8 cellular contexts compared by ENCODE assay signal in genomic region chr1:111619635-111620411, GRCh38. TPM values are rescaled to one million over a fixed set of nuclear protein-coding genes. Genes with fewer than 3 reads are reported as not detected.
DNase-seq lines count a peak whose midpoint lies in the region; ATAC-seq and TF ChIP-seq lines count a peak whose summit lies in the region.

RAP1A (plus strand) TSS chr1:111619789; CDS start chr1:111691361, 71,572 bp downstream.

- peak within 1 kb of the TSS; percentile 76 for H3K4me3 Mint-ChIP-seq in WTC11

- H3K79me2 ChIP-seq in mammary epithelial cell (ENCODE audit: insufficient read depth, low read length) = peaks cover 48% of the 10 kb centered on the region

- WGBS in mammary epithelial cell (ENCODE audit: low coverage, missing lambda C conversion rate) = 4% methylated on average over 11 of the region's 77 CpGs

- no TSS peak for BruUV-seq in mammary epithelial cell (replicated peaks; lab: Mats Ljungman, UMichigan)

- intact Hi-C loops in mammary epithelial cell (cut with micrococcal nuclease) = loop anchor here (1.0 to 2.0 kb wide), 3 partner anchors 27 to 112 kb away; no protein-coding TSS in a partner anchor

- H3K4me1 Mint-ChIP-seq in WTC11 = peaks cover 25% of the 10 kb centered on the region

- no peaks in the 10 kb centered on the region for H3K9me3 ChIP-seq in mammary epithelial cell (replicated peaks; ENCODE audit: insufficient read depth, low read length)
- no peaks in the 10 kb centered on the region for H3K9me3 ChIP-seq in iPS-20b (ENCODE audit: insufficient read depth, low read depth, low read length)
- no peaks in the 10 kb centered on the region for H3K9me3 ChIP-seq in skeletal muscle tissue (ENCODE audit: control insufficient read depth in 3 of 3, low read length in 3 of 3)

- in situ Hi-C loops in mammary epithelial cell (cut with MboI; ENCODE audit: low sequenced_read_pairs in 2 of 2) = no loop called here

- H3K27ac ChIP-seq in 22Rv1 = peak within 1 kb of the TSS; percentile 69
- H3K27ac ChIP-seq in mammary epithelial cell (ENCODE audit: insufficient read depth, low read depth, low read length) = peak within 1 kb of the TSS; percentile 42
- H3K27ac ChIP-seq in iPS-20b (ENCODE audit: low read length) = no peak within 1 kb of the TSS
- peak within 1 kb of the TSS; percentile 91 for H3K27ac ChIP-seq in skeletal muscle tissue (ENCODE audit: low read depth, low read length)

- CTCF ChIA-PET in WTC11 (lab: Charles Lee) = interaction anchor here (0.6 to 3.9 kb wide), 8 partner anchors 49 to 138 kb away, joined by 3 to 42 read pairs (median 3); no protein-coding TSS in a partner anchor
- CTCF ChIA-PET in mammary epithelial cell (lab: Charles Lee; ENCODE audit: low non-redundant PET) = interaction anchor here (0.6 kb wide), 2 partner anchors 112 kb away, joined by 3 to 8 read pairs; no protein-coding TSS in a partner anchor

- H3K36me3 ChIP-seq in mammary epithelial cell (ENCODE audit: insufficient read depth, low read length) (no peaks in the 10 kb centered on the region), iPS-20b (ENCODE audit: insufficient read depth, low read depth, low read length) (no peaks in the 10 kb centered on the region), skeletal muscle tissue (ENCODE audit: control insufficient read depth in 3 of 3, insufficient read depth in 3 of 3, low read length in 3 of 3) (no peaks in the 10 kb centered on the region)

- H3K27ac Mint-ChIP-seq in WTC11 = peak within 1 kb of the TSS; percentile 38; the same call in 1 of the 2 replicates

- TF ChIP-seq CTCF in 22Rv1 (IDR thresholded peaks at IDR 0.05) (no peak), WTC11 (IDR thresholded peaks at IDR 0.05) (no peak), mammary epithelial cell (conservative IDR thresholded peaks at IDR 0.05 in 1 of 2, IDR thresholded peaks at IDR 0.05 in 1 of 2; ENCODE audit: extremely low read depth in 1 of 2, insufficient read depth in 1 of 2, low read depth in 1 of 2, low read length in 2 of 2) (no peak)

- peak within 1 kb of the TSS; percentile 98 for H2AFZ ChIP-seq in mammary epithelial cell (ENCODE audit: low read depth, low read length)

- H3K4me2 ChIP-seq in mammary epithelial cell (ENCODE audit: insufficient read depth, low read depth, low read length) = peak within 1 kb of the TSS; percentile 85

- H3K9me3 Mint-ChIP-seq in WTC11 = no peaks in the 10 kb centered on the region

- POLR2A ChIA-PET in WTC11 (lab: Charles Lee) = interaction anchor here (0.9 to 1.6 kb wide), 4 partner anchors 17 to 171 kb away, joined by 3 to 6 read pairs (median 5); partner anchors contain the start of genes ATP5PB and WDR77

- dilution Hi-C loops in mammary epithelial cell (cut with HindIII; ENCODE audit: low sequenced_read_pairs) = no loop called here

- H3K4me1 ChIP-seq in mammary epithelial cell (ENCODE audit: insufficient read depth, low read length) (peaks cover 6% of the 10 kb centered on the region), iPS-20b (ENCODE audit: insufficient read depth, low read length) (peaks cover 4% of the 10 kb centered on the region; the same call in 1 of the 2 replicates), skeletal muscle tissue (ENCODE audit: control insufficient read depth in 3 of 3, insufficient read depth in 3 of 3, low read length in 3 of 3) (peaks cover 11 to 31% (median 24%) of the 10 kb centered on the region in 3 donors)

- H3K27me3 Mint-ChIP-seq in WTC11 (ENCODE audit: low read depth) = no peaks in the 10 kb centered on the region; the same call in 1 of the 2 replicates

- ATAC-seq in GM18861 (IDR thresholded peaks at IDR 0.05; ENCODE audit: unreplicated experiment) (peak; percentile 36), HG03108 (IDR thresholded peaks at IDR 0.05; ENCODE audit: unreplicated experiment) (peak; percentile 52), WTC11 (peak; percentile 95)

- peak; percentile 97 for DNase-seq in NCI-H2227 (lab: John Stamatoyannopoulos, UW; ENCODE audit: unreplicated experiment)
- peak; percentile 96 for DNase-seq in WTC11 (ENCODE audit: low spot score)
- peak; percentile 86 for DNase-seq in mammary epithelial cell

- peak within 1 kb of the TSS; percentile 51 to 89 (median 83) for H3K4me3 ChIP-seq in mammary epithelial cell (replicated peaks in 1 of 3; ENCODE audit: insufficient read depth in 1 of 3, low read depth in 2 of 3, low read length in 3 of 3)
- H3K4me3 ChIP-seq in iPS-20b (ENCODE audit: low read length) = peak within 1 kb of the TSS; percentile 88
- peak within 1 kb of the TSS; percentile 88 to 97 (median 89) for H3K4me3 ChIP-seq in skeletal muscle tissue (ENCODE audit: low read length in 3 of 3)

- H3K9ac ChIP-seq in mammary epithelial cell (ENCODE audit: insufficient read depth, low read length) (peak within 1 kb of the TSS; percentile 75), iPS-20b (ENCODE audit: low read depth, low read length) (peak within 1 kb of the TSS; percentile 75; the same call in 1 of the 2 replicates), skeletal muscle tissue (ENCODE audit: low read depth in 1 of 3, low read length in 3 of 3) (peak within 1 kb of the TSS; percentile 85 to 89 (median 88))

- H3K36me3 Mint-ChIP-seq in WTC11 = no peaks in the 10 kb centered on the region

- no peaks in the 10 kb centered on the region for H4K20me1 ChIP-seq in mammary epithelial cell (ENCODE audit: insufficient read depth, low read length)

- H3K27me3 ChIP-seq in mammary epithelial cell (ENCODE audit: insufficient read depth, low read length) (no peaks in the 10 kb centered on the region), iPS-20b (ENCODE audit: insufficient read depth, low read length) (no peaks in the 10 kb centered on the region), skeletal muscle tissue (ENCODE audit: control insufficient read depth in 3 of 3, insufficient read depth in 3 of 3, low read length in 3 of 3) (no peaks in the 10 kb centered on the region)

TF ChIP-seq in WTC11, 78 proteins besides CTCF, POLR2A, EP300 and RAD21 (continues in another document):
- TF ChIP-seq, protein P1, sequence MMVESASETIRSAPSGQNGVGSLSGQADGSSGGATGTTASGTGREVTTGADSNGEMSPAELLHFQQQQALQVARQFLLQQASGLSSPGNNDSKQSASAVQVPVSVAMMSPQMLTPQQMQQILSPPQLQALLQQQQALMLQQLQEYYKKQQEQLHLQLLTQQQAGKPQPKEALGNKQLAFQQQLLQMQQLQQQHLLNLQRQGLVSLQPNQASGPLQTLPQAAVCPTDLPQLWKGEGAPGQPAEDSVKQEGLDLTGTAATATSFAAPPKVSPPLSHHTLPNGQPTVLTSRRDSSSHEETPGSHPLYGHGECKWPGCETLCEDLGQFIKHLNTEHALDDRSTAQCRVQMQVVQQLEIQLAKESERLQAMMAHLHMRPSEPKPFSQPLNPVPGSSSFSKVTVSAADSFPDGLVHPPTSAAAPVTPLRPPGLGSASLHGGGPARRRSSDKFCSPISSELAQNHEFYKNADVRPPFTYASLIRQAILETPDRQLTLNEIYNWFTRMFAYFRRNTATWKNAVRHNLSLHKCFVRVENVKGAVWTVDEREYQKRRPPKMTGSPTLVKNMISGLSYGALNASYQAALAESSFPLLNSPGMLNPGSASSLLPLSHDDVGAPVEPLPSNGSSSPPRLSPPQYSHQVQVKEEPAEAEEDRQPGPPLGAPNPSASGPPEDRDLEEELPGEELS (CRISPR knock-in tag; IDR thresholded peaks at IDR 0.05) = 0 out of 2 replicates have a peak, but pooled peaks have one; percentile 1
- TF ChIP-seq ATF1 (CRISPR knock-in tag; IDR thresholded peaks at IDR 0.05) (no peak), ARID4B (CRISPR knock-in tag; IDR thresholded peaks at IDR 0.05; ENCODE audit: borderline replicate concordance) (0 out of 2 replicates have a peak, but pooled peaks have one; percentile 31), ESRRA (CRISPR knock-in tag; IDR thresholded peaks at IDR 0.05; ENCODE audit: borderline replicate concordance) (no peak), ELF4 (CRISPR knock-in tag; IDR thresholded peaks at IDR 0.05; ENCODE audit: low read depth) (peak; percentile 48; the same call in 1 of the 2 replicates), ETV6 (CRISPR knock-in tag; IDR thresholded peaks at IDR 0.05) (0 out of 2 replicates have a peak, but pooled peaks have one; percentile 40), TP53 (CRISPR knock-in tag; IDR thresholded peaks at IDR 0.05) (no peak), SP1 (CRISPR knock-in tag; conservative IDR thresholded peaks at IDR 0.05) (peak; percentile 78), CREB1 (CRISPR knock-in tag; IDR thresholded peaks at IDR 0.05) (no peak), ZNF263 (CRISPR knock-in tag; IDR thresholded peaks at IDR 0.05; ENCODE audit: low read depth) (peak; percentile 95)

RNA-seq across cellular contexts. Expression of gene RAP1A, which starts in this region (rescaled TPM):
- total RNA-seq in WTC11 (2021) = 25.4 to 28.3 TPM (median 27.4 TPM) in 3 replicates
- total RNA-seq in mammary epithelial cell = 10 to 100 TPM; 20.8 to 58.8 TPM
- 28.1 TPM for polyA plus RNA-seq in mammary epithelial cell
- 47.9 TPM for polyA minus RNA-seq in mammary epithelial cell
- total RNA-seq in skeletal muscle tissue = 16.7 TPM

Comparison
In these comparisons a context has a peak if more than half of its experiments do, and no peak if none do; other contexts are left out.
1. ATAC-seq: peak in every context shown above with its lines; median percentile 95 in WTC11; 52 in HG03108; 36 in GM18861.